23 cellular contexts compared by ENCODE assay signal in genomic region chr7:73973091-73973490, GRCh38. TPM values are rescaled to one million over a fixed set of nuclear protein-coding genes. Genes with fewer than 3 reads are reported as not detected.
DNase-seq lines count a peak whose midpoint lies in the region; ATAC-seq and TF ChIP-seq lines count a peak whose summit lies in the region.
"Had no signal": no experiment of that assay in that cellular context is flagged by ENCODE, and none has a peak within 500 bp of the region (broad histone marks: within the 10 kb centered on the region; RNA-seq: fewer than 3 reads in every experiment).

No MANE protein-coding gene starts in this region.

- H3K27me3 Mint-ChIP-seq in natural killer cell (ENCODE audit: low read depth in 2 of 2) = no peaks in the 10 kb centered on the region
- no peaks in the 10 kb centered on the region for H3K27me3 Mint-ChIP-seq in natural killer cell treated with Interleukin-12 subunit alpha and Interleukin-12 subunit beta and Interleukin-15 and Interleukin-18, amount 100 ng/mL, for 72 hours
- H3K27me3 Mint-ChIP-seq in activated CD4-positive, alpha-beta memory T cell treated with anti-CD3 and anti-CD28 coated beads, Interleukin-2, amount 10 ng/mL, durations not matched to agents 7 days and 5 days = no peaks in the 10 kb centered on the region
- H3K27me3 Mint-ChIP-seq in activated naive CD8-positive, alpha-beta T cell treated with anti-CD3 and anti-CD28 coated beads, Interleukin-2, amount 50 U/mL, for 24 hours = no peaks in the 10 kb centered on the region
- H3K27me3 Mint-ChIP-seq: activated CD4-positive, alpha-beta T cell treated with anti-CD3 and anti-CD28 coated beads for 36 hours; activated naive CD8-positive, alpha-beta T cell treated with anti-CD3 and anti-CD28 coated beads for 36 hours had no signal

- H3K36me3 Mint-ChIP-seq in natural killer cell = no peaks in the 10 kb centered on the region
- H3K36me3 Mint-ChIP-seq in natural killer cell treated with Interleukin-12 subunit alpha and Interleukin-12 subunit beta and Interleukin-15 and Interleukin-18, amount 100 ng/mL, for 72 hours = no peaks in the 10 kb centered on the region
- no peaks in the 10 kb centered on the region for H3K36me3 Mint-ChIP-seq in activated CD4-positive, alpha-beta memory T cell treated with anti-CD3 and anti-CD28 coated beads, Interleukin-2, amount 10 ng/mL, durations not matched to agents 7 days and 5 days (ENCODE audit: low read depth)
- H3K36me3 Mint-ChIP-seq in activated naive CD8-positive, alpha-beta T cell treated with anti-CD3 and anti-CD28 coated beads, Interleukin-2, amount 50 U/mL, for 24 hours (ENCODE audit: low read depth) = no peaks in the 10 kb centered on the region
- H3K36me3 Mint-ChIP-seq: activated naive CD8-positive, alpha-beta T cell treated with anti-CD3 and anti-CD28 coated beads for 36 hours had no signal

- no peaks in the 10 kb centered on the region for H3K9me3 ChIP-seq in right cardiac atrium (ENCODE audit: control insufficient read depth, low read length)
- no peaks in the 10 kb centered on the region for H3K9me3 ChIP-seq in aorta (ENCODE audit: control insufficient read depth, low read length)
- H3K9me3 ChIP-seq: BLaER1, uterus had no signal

- no peaks in the 10 kb centered on the region for H3K27me3 ChIP-seq in right cardiac atrium (ENCODE audit: control insufficient read depth, insufficient read depth)
- no peaks in the 10 kb centered on the region for H3K27me3 ChIP-seq in aorta (ENCODE audit: control insufficient read depth in 1 of 2, insufficient read depth in 2 of 2, low read length in 1 of 2)
- H3K27me3 ChIP-seq: BLaER1, uterus had no signal

- POLR2A ChIA-PET in activated CD4-positive, alpha-beta memory T cell treated with anti-CD3 and anti-CD28 coated beads, Interleukin-2, amount 10 ng/mL, durations not matched to agents 7 days and 5 days (lab: Charles Lee) = no interaction called here

- H3K9me3 Mint-ChIP-seq in natural killer cell = no peaks in the 10 kb centered on the region
- no peaks in the 10 kb centered on the region for H3K9me3 Mint-ChIP-seq in natural killer cell treated with Interleukin-12 subunit alpha and Interleukin-12 subunit beta and Interleukin-15 and Interleukin-18, amount 100 ng/mL, for 72 hours
- H3K9me3 Mint-ChIP-seq in activated CD4-positive, alpha-beta memory T cell treated with anti-CD3 and anti-CD28 coated beads, Interleukin-2, amount 10 ng/mL, durations not matched to agents 7 days and 5 days = no peaks in the 10 kb centered on the region
- no peaks in the 10 kb centered on the region for H3K9me3 Mint-ChIP-seq in activated naive CD8-positive, alpha-beta T cell treated with anti-CD3 and anti-CD28 coated beads, Interleukin-2, amount 50 U/mL, for 24 hours
- H3K9me3 Mint-ChIP-seq: activated naive CD8-positive, alpha-beta T cell treated with anti-CD3 and anti-CD28 coated beads for 36 hours; activated T-helper 2 cell treated with anti-CD3 and anti-CD28 coated beads, Interferon-gamma antibody, Interleukin-2, Interleukin-4, amounts not matched to agents 10 μg/mL and 5 μg/mL and 100 μg/mL, durations not matched to agents 14 hours and 24 hours and 36 hours; endodermal cell; T-helper 1 cell treated with Interleukin-12 subunit alpha and Interleukin-12 subunit beta and Interleukin-4 antibody, amounts not matched to agents 30 μg/mL and 1 μg/mL, for 36 hours had no signal

- no peak for TF ChIP-seq CTCF in natural killer cell (IDR thresholded peaks at IDR 0.05)

- no peaks in the 10 kb centered on the region for H3K36me3 ChIP-seq in aorta (ENCODE audit: control insufficient read depth in 1 of 2, insufficient read depth in 2 of 2, low read length in 1 of 2)
- H3K36me3 ChIP-seq: BLaER1, uterus had no signal

- intact Hi-C loops in natural killer cell (cut with micrococcal nuclease) = no loop called here
- intact Hi-C loops in right cardiac atrium (cut with DNase I) = no loop called here
- intact Hi-C loops in posterior vena cava (cut with DNase I) = no loop called here
- intact Hi-C loops in aorta (cut with DNase I) = loop anchor here (5.0 to 10.0 kb wide), 3 partner anchors 52 to 106 kb away; partner anchors contain the start of gene ELN (in 2 of the 2)

- peak; percentile 13 for DNase-seq in natural killer cell
- no peak for DNase-seq in natural killer cell treated with Interleukin-12 subunit alpha and Interleukin-12 subunit beta and Interleukin-15 and Interleukin-18, amount 100 ng/mL, for 72 hours (ENCODE audit: low spot score)
- DNase-seq in right cardiac atrium = peak in 2 of 3 donors; percentile 63 to 67
- DNase-seq in posterior vena cava (ENCODE audit: low spot score) = peak; percentile 79
- peak; percentile 85 to 86 for DNase-seq in aorta
- DNase-seq in activated CD4-positive, alpha-beta memory T cell treated with anti-CD3 and anti-CD28 coated beads, Interleukin-2, amount 10 ng/mL, durations not matched to agents 7 days and 5 days = no peak
- no peak for DNase-seq in activated naive CD8-positive, alpha-beta T cell treated with anti-CD3 and anti-CD28 coated beads, Interleukin-2, amount 50 U/mL, for 24 hours
- DNase-seq in NCI-H1105 (lab: John Stamatoyannopoulos, UW) = no peak
- DNase-seq: activated CD4-positive, alpha-beta T cell treated with anti-CD3 and anti-CD28 coated beads for 36 hours; activated naive CD8-positive, alpha-beta T cell treated with anti-CD3 and anti-CD28 coated beads for 36 hours; endodermal cell; GM23248; NCI-H1048; NCI-H1930; NCI-H446; uterus had no signal

- H3K27ac Mint-ChIP-seq in natural killer cell = no peak overlapping the region
- H3K27ac Mint-ChIP-seq in natural killer cell treated with Interleukin-12 subunit alpha and Interleukin-12 subunit beta and Interleukin-15 and Interleukin-18, amount 100 ng/mL, for 72 hours = no peak overlapping the region
- H3K27ac Mint-ChIP-seq in activated CD4-positive, alpha-beta memory T cell treated with anti-CD3 and anti-CD28 coated beads, Interleukin-2, amount 10 ng/mL, durations not matched to agents 7 days and 5 days = no peak overlapping the region
- H3K27ac Mint-ChIP-seq in activated naive CD8-positive, alpha-beta T cell treated with anti-CD3 and anti-CD28 coated beads, Interleukin-2, amount 50 U/mL, for 24 hours = no peak overlapping the region
- H3K27ac Mint-ChIP-seq: activated CD4-positive, alpha-beta T cell treated with anti-CD3 and anti-CD28 coated beads for 36 hours; activated naive CD8-positive, alpha-beta T cell treated with anti-CD3 and anti-CD28 coated beads for 36 hours; activated T-helper 2 cell treated with anti-CD3 and anti-CD28 coated beads, Interferon-gamma antibody, Interleukin-2, Interleukin-4, amounts not matched to agents 10 μg/mL and 5 μg/mL and 100 μg/mL, durations not matched to agents 14 hours and 24 hours and 36 hours; endodermal cell; T-helper 1 cell treated with Interleukin-12 subunit alpha and Interleukin-12 subunit beta and Interleukin-4 antibody, amounts not matched to agents 30 μg/mL and 1 μg/mL, for 36 hours had no signal

- H3K27ac ChIP-seq in right cardiac atrium (ENCODE audit: low read length) = no peak overlapping the region
- no peak overlapping the region for H3K27ac ChIP-seq in aorta (ENCODE audit: low read depth in 1 of 2, low read length in 2 of 2)
- H3K27ac ChIP-seq: BLaER1, GM23248, uterus had no signal

- peaks cover 0 to 6% of the 10 kb centered on the region in 2 donors for H3K4me1 Mint-ChIP-seq in natural killer cell
- no peaks in the 10 kb centered on the region for H3K4me1 Mint-ChIP-seq in natural killer cell treated with Interleukin-12 subunit alpha and Interleukin-12 subunit beta and Interleukin-15 and Interleukin-18, amount 100 ng/mL, for 72 hours (ENCODE audit: low read depth in 2 of 2)
- peaks cover 3% of the 10 kb centered on the region for H3K4me1 Mint-ChIP-seq in activated CD4-positive, alpha-beta memory T cell treated with anti-CD3 and anti-CD28 coated beads, Interleukin-2, amount 10 ng/mL, durations not matched to agents 7 days and 5 days
- peaks cover 3% of the 10 kb centered on the region for H3K4me1 Mint-ChIP-seq in activated naive CD8-positive, alpha-beta T cell treated with anti-CD3 and anti-CD28 coated beads, Interleukin-2, amount 50 U/mL, for 24 hours
- H3K4me1 Mint-ChIP-seq: activated CD4-positive, alpha-beta T cell treated with anti-CD3 and anti-CD28 coated beads for 36 hours; endodermal cell had no signal

- WGBS in right cardiac atrium = 57% methylated on average over 6 of the region's 6 CpGs
- WGBS in aorta, 2 donors = 9 to 10% methylated on average over 6 of the region's 6 CpGs

- H3K4me3 Mint-ChIP-seq in natural killer cell = no peak overlapping the region
- no peak overlapping the region for H3K4me3 Mint-ChIP-seq in natural killer cell treated with Interleukin-12 subunit alpha and Interleukin-12 subunit beta and Interleukin-15 and Interleukin-18, amount 100 ng/mL, for 72 hours
- H3K4me3 Mint-ChIP-seq in activated CD4-positive, alpha-beta memory T cell treated with anti-CD3 and anti-CD28 coated beads, Interleukin-2, amount 10 ng/mL, durations not matched to agents 7 days and 5 days = no peak overlapping the region
- no peak overlapping the region for H3K4me3 Mint-ChIP-seq in activated naive CD8-positive, alpha-beta T cell treated with anti-CD3 and anti-CD28 coated beads, Interleukin-2, amount 50 U/mL, for 24 hours
- H3K4me3 Mint-ChIP-seq: activated CD4-positive, alpha-beta T cell treated with anti-CD3 and anti-CD28 coated beads for 36 hours; activated naive CD8-positive, alpha-beta T cell treated with anti-CD3 and anti-CD28 coated beads for 36 hours; endodermal cell; T-helper 1 cell treated with Interleukin-12 subunit alpha and Interleukin-12 subunit beta and Interleukin-4 antibody, amounts not matched to agents 30 μg/mL and 1 μg/mL, for 36 hours had no signal

- H3K4me3 ChIP-seq in right cardiac atrium (ENCODE audit: low read length) = no peak overlapping the region
- H3K4me3 ChIP-seq in aorta (ENCODE audit: low read length in 2 of 2) = no peak overlapping the region
- H3K4me3 ChIP-seq: BLaER1, GM23248, uterus had no signal

- CTCF ChIA-PET in activated CD4-positive, alpha-beta memory T cell treated with anti-CD3 and anti-CD28 coated beads, Interleukin-2, amount 10 ng/mL, durations not matched to agents 7 days and 5 days (lab: Charles Lee) = no interaction called here

- H3K4me1 ChIP-seq in right cardiac atrium (ENCODE audit: control insufficient read depth, insufficient read depth, low read length) (no peaks in the 10 kb centered on the region), aorta (ENCODE audit: control insufficient read depth in 1 of 2, insufficient read depth in 2 of 2, low read length in 2 of 2) (no peaks in the 10 kb centered on the region)

- no peak for ATAC-seq in natural killer cell
- ATAC-seq in natural killer cell treated with Interleukin-12 subunit alpha and Interleukin-12 subunit beta and Interleukin-15 and Interleukin-18, amount 100 ng/mL, for 72 hours = no peak
- ATAC-seq in right cardiac atrium = peak in 1 of 2 donors; percentile 47
- peak; percentile 52 for ATAC-seq in aorta (ENCODE audit: low FRiP score)
- ATAC-seq in activated naive CD8-positive, alpha-beta T cell treated with anti-CD3 and anti-CD28 coated beads, Interleukin-2, amount 50 U/mL, for 24 hours = no peak
- ATAC-seq: activated CD4-positive, alpha-beta T cell treated with anti-CD3 and anti-CD28 coated beads for 36 hours; Panc1 had no signal

RNA-seq across cellular contexts. Expression of gene ELN, which starts 54.9 kb away (rescaled TPM):
- under 1 TPM in 1 of 3 donors, not detected in 2; 0.75 TPM for total RNA-seq in natural killer cell
- total RNA-seq in natural killer cell treated with Interleukin-12 subunit alpha and Interleukin-12 subunit beta and Interleukin-15 and Interleukin-18, amount 100 ng/mL, for 72 hours = under 1 TPM in 1 of 2 donors, not detected in 1; 0.10 TPM
- 100 to 1,000 TPM in 3 of 4 donors, 10 to 100 TPM in 1; 100.0 to 323 (median 120) TPM for total RNA-seq in right cardiac atrium
- polyA plus RNA-seq in right cardiac atrium = 73.4 TPM
- 100 to 1,000 TPM; 354 to 999 TPM for total RNA-seq in posterior vena cava
- total RNA-seq in aorta = 100 to 1,000 TPM; 556 to 836 TPM
- 1,000 to 10,000 TPM in 1 of 2 donors, 100 to 1,000 TPM in 1; 262 to 1,097 TPM for polyA plus RNA-seq in aorta
- total RNA-seq in activated CD4-positive, alpha-beta memory T cell treated with anti-CD3 and anti-CD28 coated beads, Interleukin-2, amount 10 ng/mL, durations not matched to agents 7 days and 5 days = not detected
- total RNA-seq: activated CD4-positive, alpha-beta T cell treated with anti-CD3 and anti-CD28 coated beads for 36 hours; activated naive CD8-positive, alpha-beta T cell treated with anti-CD3 and anti-CD28 coated beads for 36 hours; activated T-helper 2 cell treated with anti-CD3 and anti-CD28 coated beads, Interferon-gamma antibody, Interleukin-2, Interleukin-4, amounts not matched to agents 10 μg/mL and 5 μg/mL and 100 μg/mL, durations not matched to agents 14 hours and 24 hours and 36 hours; kidney epithelial cell; SK-MEL-5 had no signal
- polyA plus RNA-seq: neural cell had no signal

Comparison
In these comparisons a context has a peak if more than half of its experiments do, and no peak if none do; other contexts are left out.
1. DNase-seq: peak in natural killer cell (single experiment), right cardiac atrium (2 of 3), posterior vena cava (single experiment) and aorta (2 of 2); none in natural killer cell treated with Interleukin-12 subunit alpha and Interleukin-12 subunit beta and Interleukin-15 and Interleukin-18, amount 100 ng/mL, for 72 hours (single experiment), activated CD4-positive, alpha-beta memory T cell treated with anti-CD3 and anti-CD28 coated beads, Interleukin-2, amount 10 ng/mL, durations not matched to agents 7 days and 5 days (single experiment), activated naive CD8-positive, alpha-beta T cell treated with anti-CD3 and anti-CD28 coated beads, Interleukin-2, amount 50 U/mL, for 24 hours (single experiment) and NCI-H1105 (single experiment).
2. RNA of gene ELN, which starts 54.9 kb away (total RNA-seq): 354 to 999 TPM in posterior vena cava, 556 to 836 TPM in aorta and 100.0 to 323 TPM in right cardiac atrium; 0.10 TPM in natural killer cell treated with Interleukin-12 subunit alpha and Interleukin-12 subunit beta and Interleukin-15 and Interleukin-18, amount 100 ng/mL, for 72 hours, not detected in activated CD4-positive, alpha-beta memory T cell treated with anti-CD3 and anti-CD28 coated beads, Interleukin-2, amount 10 ng/mL, durations not matched to agents 7 days and 5 days and 0.75 TPM in natural killer cell; every median in the first group is over 10 times any median in the second.
3. intact Hi-C loops: an anchor here in aorta (5.0 to 10.0 kb wide); none called in natural killer cell, right cardiac atrium and posterior vena cava.